Comparison of ENCODE assay signal across 1 cellular context in the genomic region with DNA sequence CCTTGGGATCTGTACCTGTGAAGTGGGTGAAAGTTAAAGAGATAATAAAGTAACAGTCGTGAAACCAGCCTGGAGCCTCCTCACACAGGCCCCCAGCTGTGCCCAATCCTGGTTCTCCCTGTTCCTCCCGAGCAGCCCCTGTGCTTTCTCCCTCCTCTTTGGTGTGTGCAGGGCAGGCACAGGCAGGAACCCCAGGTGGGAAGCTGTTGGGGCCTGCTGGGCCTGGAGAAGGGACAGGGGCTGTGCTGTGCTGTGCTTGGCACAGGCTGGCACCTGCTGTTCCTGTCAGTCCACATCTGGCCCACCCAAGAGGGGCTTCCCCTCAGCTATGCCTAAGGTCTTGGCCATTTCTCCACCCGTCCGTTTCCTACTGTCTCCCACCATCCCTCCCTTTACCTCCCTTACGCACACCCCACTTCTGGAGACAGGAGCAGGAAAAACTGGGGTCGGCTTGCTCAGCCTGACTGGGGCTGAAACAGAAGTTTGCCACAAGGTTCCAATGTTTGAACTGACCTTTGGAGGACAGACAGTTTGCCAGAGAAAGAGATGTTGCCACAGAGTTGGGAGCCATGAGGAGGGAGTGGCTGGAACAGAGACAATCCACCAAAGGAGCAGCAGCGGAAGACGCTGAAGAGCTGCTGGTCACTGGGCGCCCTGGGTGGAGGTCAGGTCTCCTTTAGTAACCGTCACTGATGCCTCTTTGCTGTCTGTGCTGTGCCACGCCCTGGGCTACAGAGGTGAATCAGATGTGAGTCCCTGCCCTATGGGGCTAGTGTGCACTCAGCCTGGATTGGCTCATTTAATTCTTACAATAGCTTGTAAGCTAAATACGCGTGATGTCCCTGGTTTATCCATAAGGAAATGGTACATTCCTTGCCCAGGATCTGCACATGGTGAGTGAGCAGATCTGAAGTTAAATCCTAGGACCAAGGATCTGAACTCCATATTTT.
TF ChIP-seq lines count a peak whose summit lies in the region.

No MANE protein-coding gene starts in this region.

TF ChIP-seq in HCT116, 20 proteins besides CTCF, POLR2A, EP300 and RAD21 (continued from another document):
- TF ChIP-seq EZH2 (IDR thresholded peaks at IDR 0.05) (no peak), EGR1 (IDR thresholded peaks at IDR 0.05; ENCODE audit: low read depth) (no peak)
